Comparison of ENCODE assay signal across 13 cellular contexts in the genomic region with DNA sequence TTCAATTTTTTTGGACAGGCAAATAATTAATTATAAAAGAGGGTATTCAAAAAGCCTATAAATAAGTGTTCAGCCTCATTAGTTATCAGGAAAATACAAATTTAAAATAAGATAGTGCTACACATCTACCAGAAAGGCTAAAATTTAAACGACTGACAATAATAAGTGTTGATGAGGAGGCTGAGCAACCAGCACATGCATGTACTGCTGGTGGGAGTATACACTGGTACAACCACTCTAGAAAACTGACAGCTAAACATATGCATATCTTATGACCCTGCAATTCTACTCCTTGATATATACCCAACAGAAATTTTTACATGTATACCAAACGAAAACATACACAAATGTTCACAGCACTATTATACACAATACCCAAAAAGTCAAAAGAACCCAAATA.
"Had no signal": no experiment of that assay in that cellular context is flagged by ENCODE, and none has a peak within 500 bp of the region (broad histone marks: within the 10 kb centered on the region; RNA-seq: fewer than 3 reads in every experiment).

No MANE protein-coding gene starts in this region.

- H3K27me3 ChIP-seq: colonic mucosa, gastrocnemius medialis, heart right ventricle, pancreas, thyroid gland had no signal

- H3K4me1 ChIP-seq: colonic mucosa had no signal

- H3K4me3 ChIP-seq: colonic mucosa, gastrocnemius medialis, heart right ventricle, left ventricle myocardium inferior, pancreas, thyroid gland had no signal

- H3K36me3 ChIP-seq: colonic mucosa, gastrocnemius medialis, left ventricle myocardium inferior, pancreas, thyroid gland had no signal

- H3K4me3 Mint-ChIP-seq: memory B cell, neural crest cell had no signal

- H3K9me3 ChIP-seq: colonic mucosa, gastrocnemius medialis, pancreas, thyroid gland had no signal

- H3K27me3 Mint-ChIP-seq: memory B cell had no signal

- DNase-seq: activated CD4-positive, alpha-beta T cell treated with anti-CD3 and anti-CD28 coated beads for 1 hour; activated effector memory CD4-positive, alpha-beta T cell treated with anti-CD3 and anti-CD28 coated beads, Interleukin-2, amount 50 U/mL, for 16 hours; colonic mucosa; effector CD8-positive, alpha-beta T cell; gastrocnemius medialis; heart right ventricle; left ventricle myocardium inferior; pancreas; stimulated activated CD4-positive, alpha-beta T cell treated with anti-CD3 and anti-CD28 coated beads, Interleukin-2, amount 100 ng/mL, for 48 hours; thyroid gland had no signal

- H3K27ac ChIP-seq: colonic mucosa, epithelial cell of prostate, gastrocnemius medialis, left ventricle myocardium inferior, pancreas had no signal
